ENCODE assay signal across 1 cellular context in genomic region chr11:67401495-67402191, GRCh38.
TF ChIP-seq lines count a peak whose summit lies in the region.

PPP1CA (minus strand) TSS chr11:67401858; CDS start chr11:67401782, 76 bp downstream.

TF ChIP-seq in K562, 482 proteins besides CTCF, POLR2A, EP300 and RAD21 (continued from another document and continues in another):
- TF ChIP-seq JUN (IDR thresholded peaks at IDR 0.05; ENCODE audit: borderline replicate concordance, low read depth, low read length) = 0 out of 2 replicates have a peak, but pooled peaks have one; percentile 13
- no peak for TF ChIP-seq JUN (CRISPR knock-in tag; IDR thresholded peaks at IDR 0.05; ENCODE audit: borderline replicate concordance)
- TF ChIP-seq NFE2 (IDR thresholded peaks at IDR 0.05; ENCODE audit: low read depth) = no peak
- TF ChIP-seq GMEB1 (CRISPR knock-in tag; IDR thresholded peaks at IDR 0.05) = peak; percentile 53; the same call in 1 of the 2 replicates
- peak; percentile 6 for TF ChIP-seq ZNF146 (CRISPR knock-in tag; IDR thresholded peaks at IDR 0.05; ENCODE audit: unreplicated experiment)
- TF ChIP-seq CTCFL (IDR thresholded peaks at IDR 0.05; ENCODE audit: borderline replicate concordance, insufficient read depth, low read depth, low read length, poor library complexity, severe bottlenecking) = peak; percentile 96
- TF ChIP-seq KDM5B (IDR thresholded peaks at IDR 0.05; ENCODE audit: insufficient replicate concordance, low read depth, low read length) = peak; percentile 61
- peak; percentile 83 for TF ChIP-seq CCNT2 (IDR thresholded peaks at IDR 0.05; ENCODE audit: borderline replicate concordance, extremely low read depth, insufficient read length, low read depth, low read length)
- TF ChIP-seq BCOR (IDR thresholded peaks at IDR 0.05) = no peak
- peak; percentile 68; the same call in 1 of the 2 replicates for TF ChIP-seq GABPB1 (CRISPR knock-in tag; IDR thresholded peaks at IDR 0.05)
- 0 out of 2 replicates have a peak, but pooled peaks have one; percentile 4 for TF ChIP-seq CREM (IDR thresholded peaks at IDR 0.05; ENCODE audit: low read depth)
- TF ChIP-seq RAD51 (IDR thresholded peaks at IDR 0.05; ENCODE audit: borderline replicate concordance, low read depth) = no peak
- peak in 1 of 2 experiments; percentile 46; a peak in 1 of 4 replicates for TF ChIP-seq ZMIZ1 (IDR thresholded peaks at IDR 0.05; ENCODE audit: low read depth in 2 of 2, low read length in 2 of 2)
- TF ChIP-seq ZNF583 (CRISPR knock-in tag; IDR thresholded peaks at IDR 0.05) = no peak
- TF ChIP-seq MAZ (CRISPR knock-in tag; conservative IDR thresholded peaks at IDR 0.05 in 1 of 2, IDR thresholded peaks at IDR 0.05 in 1 of 2) = peak; percentile 78 to 96
- peak; percentile 90 for TF ChIP-seq GATAD2B (IDR thresholded peaks at IDR 0.05; ENCODE audit: borderline replicate concordance)
- 0 out of 2 replicates have a peak, but pooled peaks have one; percentile 79 for TF ChIP-seq ILF3 (IDR thresholded peaks at IDR 0.05; ENCODE audit: borderline replicate concordance)
- peak in 1 of 2 experiments; percentile 86; a peak in 3 of 4 replicates for TF ChIP-seq NONO (IDR thresholded peaks at IDR 0.05; ENCODE audit: low read depth in 2 of 2, low read length in 1 of 2)
- TF ChIP-seq SMARCE1 (IDR thresholded peaks at IDR 0.05) = 0 out of 2 replicates have a peak, but pooled peaks have one; percentile 46
- TF ChIP-seq PHB (CRISPR knock-in tag; IDR thresholded peaks at IDR 0.05) = no peak
- 0 out of 2 replicates have a peak, but pooled peaks have one; percentile 17 for TF ChIP-seq ZNF511 (CRISPR knock-in tag; IDR thresholded peaks at IDR 0.05)
- TF ChIP-seq RB1 (IDR thresholded peaks at IDR 0.05; ENCODE audit: low read depth) = peak; percentile 97
- TF ChIP-seq JUND (IDR thresholded peaks at IDR 0.05; ENCODE audit: borderline replicate concordance, low read depth, low read length) = peak; percentile 31; the same call in 1 of the 2 replicates
- no peak; the same call in 2 of the 3 replicates for TF ChIP-seq JUND (tag; IDR thresholded peaks at IDR 0.05; ENCODE audit: borderline replicate concordance, low read depth, low read length)
- TF ChIP-seq PRMT5 (CRISPR knock-in tag; IDR thresholded peaks at IDR 0.05) = no peak
- no peak for TF ChIP-seq NELFE (IDR thresholded peaks at IDR 0.05; ENCODE audit: insufficient read depth, insufficient read length)
- no peak for TF ChIP-seq RERE (CRISPR knock-in tag; IDR thresholded peaks at IDR 0.05; ENCODE audit: borderline replicate concordance)
- peak; percentile 71 for TF ChIP-seq SIN3B (IDR thresholded peaks at IDR 0.05; ENCODE audit: low read depth)
- peak; percentile 58; the same call in 1 of the 2 replicates for TF ChIP-seq NFIC (IDR thresholded peaks at IDR 0.05)
- peak; percentile 71; the same call in 1 of the 2 replicates for TF ChIP-seq GTF2E2 (tag; IDR thresholded peaks at IDR 0.05)
- TF ChIP-seq KAT2B (IDR thresholded peaks at IDR 0.05; ENCODE audit: low read depth, low read length) = no peak
- TF ChIP-seq SIN3A (IDR thresholded peaks at IDR 0.05; ENCODE audit: borderline replicate concordance in 2 of 2, control insufficient read depth in 1 of 2, low read depth in 2 of 2, low read length in 2 of 2) = peak in 1 of 2 experiments; percentile 75; a peak in 1 of 4 replicates
- no peak for TF ChIP-seq C11orf30 (IDR thresholded peaks at IDR 0.05; ENCODE audit: low read depth)
- TF ChIP-seq KDM4B (IDR thresholded peaks at IDR 0.05; ENCODE audit: borderline replicate concordance in 2 of 2, low read depth in 1 of 2) = peak in 1 of 2 experiments; percentile 41; a peak in 1 of 4 replicates
- peak; percentile 19; the same call in 1 of the 2 replicates for TF ChIP-seq HDAC8 (tag; IDR thresholded peaks at IDR 0.05)
- TF ChIP-seq ZBTB7A (IDR thresholded peaks at IDR 0.05; ENCODE audit: borderline replicate concordance, control insufficient read depth, low read depth, low read length) = peak; percentile 63
- 0 out of 2 replicates have a peak, but pooled peaks have one; percentile 65 for TF ChIP-seq HMGXB4 (CRISPR knock-in tag; IDR thresholded peaks at IDR 0.05)
- no peak for TF ChIP-seq E2F4 (CRISPR knock-in tag; IDR thresholded peaks at IDR 0.05; ENCODE audit: low read depth)
- TF ChIP-seq KLF1 (tag; IDR thresholded peaks at IDR 0.05) = peak; percentile 82
- TF ChIP-seq TARDBP (IDR thresholded peaks at IDR 0.05) = peak; percentile 28; the same call in 1 of the 2 replicates
- TF ChIP-seq REST (CRISPR knock-in tag; IDR thresholded peaks at IDR 0.05; ENCODE audit: low read depth) = peak; percentile 68; the same call in 1 of the 2 replicates
